In the genomic region with DNA sequence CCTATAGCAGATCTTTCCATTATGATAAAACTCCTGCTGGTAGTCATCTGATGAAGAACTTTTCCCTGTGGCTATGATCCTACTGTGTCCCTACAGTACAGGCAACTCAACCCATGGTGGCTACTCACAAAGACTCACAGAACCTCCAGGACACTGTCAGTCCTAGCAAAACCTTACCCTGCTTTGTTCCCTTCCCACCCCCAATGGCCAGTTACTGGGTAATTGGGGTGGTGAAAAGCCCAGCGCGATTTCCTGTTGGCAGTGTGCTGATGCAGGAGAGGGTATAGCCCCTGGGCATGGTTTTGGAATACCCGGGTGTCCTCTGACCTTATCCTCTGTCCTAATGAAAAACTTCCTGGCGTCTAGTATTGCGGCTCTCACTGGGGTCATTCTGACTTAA, we compare ENCODE assay signal across 8 cellular contexts. TPM values are rescaled to one million over a fixed set of nuclear protein-coding genes. Genes with fewer than 3 reads are reported as not detected.
A peak's percentile ranks its signal among the peaks of the same experiment; 100 is the strongest.
DNase-seq lines count a peak whose midpoint lies in the region; ATAC-seq and TF ChIP-seq lines count a peak whose summit lies in the region.

No MANE protein-coding gene starts in this region.

- H3K36me3 Mint-ChIP-seq in CD4-positive, alpha-beta T cell (ENCODE audit: low read depth) = peaks cover 20% of the 10 kb centered on the region

- no peak overlapping the region for H3K27ac ChIP-seq in CD4-positive, alpha-beta T cell (ENCODE audit: low read depth, low read length)
- H3K27ac ChIP-seq in Panc1 (ENCODE audit: low read length) (no peak overlapping the region), esophagus muscularis mucosa (replicated peaks in 1 of 4) (peak overlapping the region; percentile 82 to 86 (median 86))

- no peak for TF ChIP-seq EP300 in esophagus muscularis mucosa (IDR thresholded peaks at IDR 0.05)

- WGBS in esophagus muscularis mucosa = 40% methylated on average over 5 of the region's 5 CpGs

- peaks cover 3% of the 10 kb centered on the region for H3K27me3 ChIP-seq in CD4-positive, alpha-beta T cell (ENCODE audit: control insufficient read depth, insufficient read depth, low read length)
- H3K27me3 ChIP-seq in Panc1 (ENCODE audit: control insufficient read depth, insufficient read depth, low read length) = peaks cover 5% of the 10 kb centered on the region; the same call in 1 of the 2 replicates
- H3K27me3 ChIP-seq in esophagus muscularis mucosa = no peaks in the 10 kb centered on the region

- peak overlapping the region; percentile 5 for H3K4me3 Mint-ChIP-seq in CD4-positive, alpha-beta T cell

- TF ChIP-seq CTCF in CD4-positive, alpha-beta T cell (IDR thresholded peaks at IDR 0.05) = no peak
- no peak for TF ChIP-seq CTCF in Panc1 (IDR thresholded peaks at IDR 0.05)
- TF ChIP-seq CTCF in esophagus muscularis mucosa (IDR thresholded peaks at IDR 0.05) = no peak
- TF ChIP-seq CTCF in omental fat pad (IDR thresholded peaks at IDR 0.05) = no peak
- TF ChIP-seq CTCF in mucosa of descending colon (IDR thresholded peaks at IDR 0.05) = no peak

- H3K4me3 ChIP-seq in Panc1 (ENCODE audit: low read depth in 2 of 2, low read length in 2 of 2) = peak overlapping the region; percentile 50 to 71
- peak overlapping the region; percentile 61 to 71 (median 71) for H3K4me3 ChIP-seq in esophagus muscularis mucosa
- H3K4me3 ChIP-seq in mucosa of descending colon = no peak overlapping the region

- H3K27me3 Mint-ChIP-seq in CD4-positive, alpha-beta T cell = peaks cover 25% of the 10 kb centered on the region

- intact Hi-C loops in CD4-positive, alpha-beta T cell (cut with DNase I, micrococcal nuclease) = no loop called here
- intact Hi-C loops in Panc1 (cut with micrococcal nuclease; ENCODE audit: unreplicated experiment) = no loop called here
- intact Hi-C loops in esophagus muscularis mucosa (cut with DNase I) = loop anchor here (5.0 kb wide), 2 partner anchors 88 to 113 kb away; no protein-coding TSS in a partner anchor
- intact Hi-C loops in mucosa of descending colon (cut with DNase I, micrococcal nuclease) = no loop called here

- H3K4me1 Mint-ChIP-seq in CD4-positive, alpha-beta T cell (ENCODE audit: low read depth) = peaks cover 17% of the 10 kb centered on the region

- peaks cover 14% of the 10 kb centered on the region for H3K9me3 Mint-ChIP-seq in CD4-positive, alpha-beta T cell

- POLR2A ChIA-PET in CD4-positive, alpha-beta T cell (lab: Charles Lee) = no interaction called here
- POLR2A ChIA-PET in Panc1 (lab: Charles Lee) = no interaction called here

- CTCF ChIA-PET in CD4-positive, alpha-beta T cell (lab: Charles Lee) = no interaction called here
- CTCF ChIA-PET in Panc1 (lab: Charles Lee) = no interaction called here

- no peak overlapping the region for H3K27ac Mint-ChIP-seq in CD4-positive, alpha-beta T cell

- no peak for TF ChIP-seq POLR2A in esophagus muscularis mucosa (IDR thresholded peaks at IDR 0.05; ENCODE audit: low read depth)

- no peak for DNase-seq in CD4-positive, alpha-beta T cell
- no peak for DNase-seq in Panc1 (ENCODE audit: low read depth, low spot score)
- DNase-seq in esophagus muscularis mucosa (ENCODE audit: extremely low spot score) = no peak
- no peak for DNase-seq in omental fat pad (ENCODE audit: low spot score)
- DNase-seq in NCI-H524 treated with DMSO at 0.1 percent for 48 hours (lab: John Stamatoyannopoulos, UW) = no peak
- DNase-seq in stimulated activated CD8-positive, alpha-beta memory T cell treated with anti-CD3 and anti-CD28 coated beads, Interleukin-4, amount 100 ng/mL, for 48 hours = no peak
- no peak for DNase-seq in mucosa of descending colon

- in situ Hi-C loops in Panc1 (cut with HindIII; ENCODE audit: low pct_unique_long_range_greater_than_20kb, low sequenced_read_pairs) = no loop called here

- no peaks in the 10 kb centered on the region for H3K36me3 ChIP-seq in Panc1 (ENCODE audit: control insufficient read depth, insufficient read depth, low read length)
- H3K36me3 ChIP-seq in esophagus muscularis mucosa = no peaks in the 10 kb centered on the region
- no peaks in the 10 kb centered on the region for H3K36me3 ChIP-seq in mucosa of descending colon (ENCODE audit: low read depth)

- H3K4me1 ChIP-seq in Panc1 (ENCODE audit: control insufficient read depth, insufficient read depth, low read length) (no peaks in the 10 kb centered on the region), esophagus muscularis mucosa (peaks cover 11 to 42% (median 37%) of the 10 kb centered on the region in 4 donors), mucosa of descending colon (ENCODE audit: low read depth) (no peaks in the 10 kb centered on the region)

- no peak for ATAC-seq in CD4-positive, alpha-beta T cell (ENCODE audit: poor library complexity)
- ATAC-seq in Panc1 (peak; percentile 31; the same call in 1 of the 2 replicates), omental fat pad (ENCODE audit: low FRiP score) (peak; percentile 20), GM21515 (IDR thresholded peaks at IDR 0.05; ENCODE audit: unreplicated experiment) (no peak), mucosa of descending colon (no peak)

- peaks cover 21% of the 10 kb centered on the region for H3K9me3 ChIP-seq in CD4-positive, alpha-beta T cell (ENCODE audit: control insufficient read depth, low read length)
- H3K9me3 ChIP-seq in Panc1 (ENCODE audit: control insufficient read depth, insufficient read depth, low read depth, low read length) (no peaks in the 10 kb centered on the region), esophagus muscularis mucosa (no peaks in the 10 kb centered on the region), mucosa of descending colon (peaks cover 3% of the 10 kb centered on the region)

- BruUV-seq in Panc1 (replicated peaks; lab: Mats Ljungman, UMichigan) = no TSS peak

RNA-seq across cellular contexts. Expression of a gene that starts 0.5 kb away (rescaled TPM):
- total RNA-seq in CD4-positive, alpha-beta T cell = 1 to 10 TPM; 1.2 to 1.8 TPM
- 0.92 TPM for total RNA-seq in Panc1 (2021; ENCODE audit: unreplicated experiment)
- 1.6 TPM for polyA plus RNA-seq in Panc1 (2012; ENCODE audit: insufficient read length)
- 10 to 100 TPM; 31.5 to 51.5 (median 37.5) TPM for total RNA-seq in esophagus muscularis mucosa
- 10 to 100 TPM; 66.8 to 88.3 (median 74.6) TPM for total RNA-seq in omental fat pad
- 10 to 100 TPM in 2 of 3 donors, 1 to 10 TPM in 1; 6.2 to 29.8 (median 15.9) TPM for total RNA-seq in mucosa of descending colon

Comparison
In these comparisons a context has a peak if more than half of its experiments do, and no peak if none do; other contexts are left out.
1. ATAC-seq: peak in Panc1 (single experiment) and omental fat pad (single experiment); none in CD4-positive, alpha-beta T cell (single experiment), GM21515 (single experiment) and mucosa of descending colon (single experiment).
2. H3K27ac ChIP-seq: peak in esophagus muscularis mucosa (4 of 4); none in CD4-positive, alpha-beta T cell (single experiment) and Panc1 (single experiment).